Comparison of ENCODE assay signal across 8 cellular contexts in the genomic region with DNA sequence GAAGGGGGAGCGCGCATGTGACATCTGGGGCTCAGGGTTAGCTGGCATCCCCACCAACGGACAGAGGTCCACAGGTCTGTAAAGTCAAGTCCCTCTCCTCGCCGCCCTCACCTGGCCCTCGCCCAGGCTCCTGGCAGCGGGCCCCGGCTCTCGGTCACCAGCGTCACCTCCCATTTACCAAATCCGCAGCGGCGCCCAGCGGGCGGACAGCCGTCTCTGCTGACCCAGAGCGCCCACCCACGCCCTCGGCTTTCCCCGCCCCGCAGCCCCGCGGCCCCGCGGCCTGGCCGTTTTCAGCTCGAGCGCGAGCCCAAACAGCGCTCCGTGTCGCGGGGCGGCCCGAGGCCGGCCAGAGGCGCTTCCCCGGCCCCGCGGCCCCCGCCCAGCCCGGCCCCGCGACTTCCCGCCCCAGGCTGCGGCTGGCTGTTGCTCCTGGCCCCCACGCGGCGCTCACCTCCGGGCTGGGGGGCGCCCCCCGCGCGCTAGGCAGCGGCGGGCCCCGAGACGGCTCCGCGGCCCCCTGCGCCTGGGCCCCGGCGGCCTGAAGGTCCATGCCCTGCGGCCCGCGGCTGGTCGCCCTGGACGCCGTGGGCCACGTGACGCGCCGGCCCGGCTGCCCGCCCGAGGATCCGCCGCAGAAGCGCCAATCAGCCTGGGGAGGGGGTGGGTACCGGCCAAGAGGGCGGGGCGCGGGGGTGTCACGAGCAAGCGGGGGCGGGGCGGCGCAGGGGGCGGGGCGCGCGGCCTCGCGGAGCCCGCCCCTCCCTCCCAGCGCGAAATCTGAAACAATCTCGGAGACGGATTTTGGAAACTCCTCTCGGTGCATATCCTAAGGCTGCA. TPM values are rescaled to one million over a fixed set of nuclear protein-coding genes. Genes with fewer than 3 reads are reported as not detected.
DNase-seq lines count a peak whose midpoint lies in the region; ATAC-seq and TF ChIP-seq lines count a peak whose summit lies in the region.

A gene with protein sequence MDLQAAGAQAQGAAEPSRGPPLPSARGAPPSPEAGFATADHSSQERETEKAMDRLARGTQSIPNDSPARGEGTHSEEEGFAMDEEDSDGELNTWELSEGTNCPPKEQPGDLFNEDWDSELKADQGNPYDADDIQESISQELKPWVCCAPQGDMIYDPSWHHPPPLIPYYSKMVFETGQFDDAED (minus strand): TSS at position 598 of the 840 bp plus-strand sequence. CDS start 45 bp downstream, at position 553.

- peak in 1 of 2 donors; percentile 73 for TF ChIP-seq POLR2A in gastroesophageal sphincter (IDR thresholded peaks at IDR 0.05)

- DNase-seq in CD8-positive, alpha-beta memory T cell = peak; percentile 69 to 85 (median 80)
- DNase-seq in LoVo (ENCODE audit: low spot score) (peak; percentile 90), SK-N-SH (peak; percentile 99)
- peak; percentile 83 for DNase-seq in activated naive CD4-positive, alpha-beta T cell treated with anti-CD3 and anti-CD28 coated beads for 36 hours

- peak; percentile 25 for TF ChIP-seq CTCF in SK-N-SH (IDR thresholded peaks at IDR 0.05)
- peak in 1 of 4 experiments; percentile 49 for TF ChIP-seq CTCF in gastroesophageal sphincter (IDR thresholded peaks at IDR 0.05)
- peak; percentile 31 for TF ChIP-seq CTCF in neutrophil (IDR thresholded peaks at IDR 0.05)
- no peak for TF ChIP-seq CTCF in subcutaneous adipose tissue (IDR thresholded peaks at IDR 0.05; ENCODE audit: low read depth)

- POLR2A ChIA-PET in CD8-positive, alpha-beta memory T cell (lab: Charles Lee) = no interaction called here
- POLR2A ChIA-PET in SK-N-SH (lab: Yijun Ruan, JAX) = interaction anchor here (0.6 kb wide), 2 partner anchors 95 to 497 kb away, joined by 3 to 4 read pairs; no protein-coding TSS in a partner anchor

- H3K27ac Mint-ChIP-seq in CD8-positive, alpha-beta memory T cell = peak within 1 kb of the TSS; percentile 24 to 93 (median 87)
- H3K27ac Mint-ChIP-seq in activated naive CD4-positive, alpha-beta T cell treated with anti-CD3 and anti-CD28 coated beads for 36 hours = peak within 1 kb of the TSS; percentile 42

- no peak within 1 kb of the TSS for H3K27ac ChIP-seq in CD8-positive, alpha-beta memory T cell (ENCODE audit: low read depth, low read length)
- H3K27ac ChIP-seq in SK-N-SH (ENCODE audit: low read depth in 2 of 2, low read length in 1 of 2) = peak within 1 kb of the TSS; percentile 38 to 48; a peak in 2 of 4 replicates
- peak within 1 kb of the TSS; percentile 31 to 94 (median 88) for H3K27ac ChIP-seq in gastroesophageal sphincter
- peak within 1 kb of the TSS; percentile 54 for H3K27ac ChIP-seq in neutrophil

- H3K4me1 Mint-ChIP-seq in CD8-positive, alpha-beta memory T cell = peaks cover 15 to 18% (median 16%) of the 10 kb centered on the region in 3 donors
- H3K4me1 Mint-ChIP-seq in activated naive CD4-positive, alpha-beta T cell treated with anti-CD3 and anti-CD28 coated beads for 36 hours (ENCODE audit: low read depth) = peaks cover 17% of the 10 kb centered on the region

- peak within 1 kb of the TSS; percentile 68 for H3K4me3 ChIP-seq in CD8-positive, alpha-beta memory T cell (ENCODE audit: low read length)
- H3K4me3 ChIP-seq in SK-N-SH (ENCODE audit: low read depth in 2 of 2, low read length in 1 of 2) = peak within 1 kb of the TSS; percentile 59 to 76
- H3K4me3 ChIP-seq in gastroesophageal sphincter = peak within 1 kb of the TSS; percentile 56 to 90
- peak within 1 kb of the TSS; percentile 55 to 63 for H3K4me3 ChIP-seq in neutrophil (ENCODE audit: low read depth in 1 of 2, low read length in 1 of 2)

- peaks cover 10% of the 10 kb centered on the region for H3K4me1 ChIP-seq in CD8-positive, alpha-beta memory T cell (ENCODE audit: insufficient read depth, low read length)
- H3K4me1 ChIP-seq in SK-N-SH (ENCODE audit: control insufficient read depth in 1 of 2, insufficient read depth in 2 of 2, low read depth in 1 of 2, low read length in 1 of 2) = peaks cover 0 to 13% of the 10 kb centered on the region in 2 experiments; a peak in 2 of 4 replicates
- H3K4me1 ChIP-seq in gastroesophageal sphincter = peaks cover 0 to 46% (median 20%) of the 10 kb centered on the region in 3 donors
- H3K4me1 ChIP-seq in neutrophil (ENCODE audit: control insufficient read depth in 1 of 2, insufficient read depth in 1 of 2, low read depth in 1 of 2, low read length in 1 of 2) = peaks cover 19 to 20% of the 10 kb centered on the region in 2 experiments

- H3K4me2 ChIP-seq in SK-N-SH = peak within 1 kb of the TSS; percentile 86

- WGBS in SK-N-SH (ENCODE audit: low lambda C conversion rate) = 2% methylated on average over 28 of the region's 100 CpGs
- no CpG with 5 or more reads among the region's 100 CpGs for WGBS in gastroesophageal sphincter (ENCODE audit: low coverage in 1 of 2), 2 donors

- H3K36me3 Mint-ChIP-seq in CD8-positive, alpha-beta memory T cell = peaks cover 3 to 22% (median 7%) of the 10 kb centered on the region in 3 donors
- H3K36me3 Mint-ChIP-seq in activated naive CD4-positive, alpha-beta T cell treated with anti-CD3 and anti-CD28 coated beads for 36 hours (ENCODE audit: low read depth) = peaks cover 11% of the 10 kb centered on the region

- H3K9me3 ChIP-seq in CD8-positive, alpha-beta memory T cell (ENCODE audit: low read length) = no peaks in the 10 kb centered on the region
- H3K9me3 ChIP-seq in SK-N-SH = no peaks in the 10 kb centered on the region
- no peaks in the 10 kb centered on the region for H3K9me3 ChIP-seq in gastroesophageal sphincter
- no peaks in the 10 kb centered on the region for H3K9me3 ChIP-seq in neutrophil

- H3K4me3 Mint-ChIP-seq in CD8-positive, alpha-beta memory T cell = peak within 1 kb of the TSS; percentile 84 to 91 (median 90)
- peak within 1 kb of the TSS; percentile 86 for H3K4me3 Mint-ChIP-seq in activated naive CD4-positive, alpha-beta T cell treated with anti-CD3 and anti-CD28 coated beads for 36 hours

- peak within 1 kb of the TSS; percentile 65; the same call in 1 of the 2 replicates for H2AFZ ChIP-seq in SK-N-SH (ENCODE audit: low read depth)

- peaks cover 43% of the 10 kb centered on the region for H3K79me2 ChIP-seq in SK-N-SH (ENCODE audit: insufficient read depth)

- ATAC-seq in GM21447 (IDR thresholded peaks at IDR 0.05; ENCODE audit: unreplicated experiment) (peak; percentile 73), gastroesophageal sphincter (peak; percentile 96)

- H3K9me3 Mint-ChIP-seq in CD8-positive, alpha-beta memory T cell = no peaks in the 10 kb centered on the region
- H3K9me3 Mint-ChIP-seq in activated naive CD4-positive, alpha-beta T cell treated with anti-CD3 and anti-CD28 coated beads for 36 hours = no peaks in the 10 kb centered on the region

- TF ChIP-seq EP300 in SK-N-SH (IDR thresholded peaks at IDR 0.05; ENCODE audit: borderline replicate concordance in 1 of 2, low read depth in 1 of 2, low read length in 1 of 2) (no peak), gastroesophageal sphincter (IDR thresholded peaks at IDR 0.05) (no peak)

- H3K27me3 Mint-ChIP-seq in CD8-positive, alpha-beta memory T cell = no peaks in the 10 kb centered on the region
- H3K27me3 Mint-ChIP-seq in activated naive CD4-positive, alpha-beta T cell treated with anti-CD3 and anti-CD28 coated beads for 36 hours (ENCODE audit: low read depth) = no peaks in the 10 kb centered on the region

- no peaks in the 10 kb centered on the region for H3K9me2 ChIP-seq in SK-N-SH

- intact Hi-C loops in activated naive CD4-positive, alpha-beta T cell treated with anti-CD3 and anti-CD28 coated beads for 36 hours (cut with micrococcal nuclease) = loop anchor here (1.0 to 5.0 kb wide), 3 partner anchors 19 to 302 kb away; a partner anchor contains a TSS

- CTCF ChIA-PET in CD8-positive, alpha-beta memory T cell (lab: Charles Lee) = no interaction called here
- CTCF ChIA-PET in SK-N-SH (lab: Yijun Ruan, JAX) = interaction anchor here (0.7 to 1.9 kb wide), 4 partner anchors 12 to 465 kb away, joined by 3 to 13 read pairs (median 4); no protein-coding TSS in a partner anchor
- CTCF ChIA-PET in activated naive CD4-positive, alpha-beta T cell treated with anti-CD3 and anti-CD28 coated beads for 36 hours (lab: Charles Lee) = interaction anchor here (0.6 to 1.3 kb wide), 5 partner anchors 14 to 645 kb away, joined by 3 to 4 read pairs (median 3); a partner anchor contains a TSS

- H3F3A ChIP-seq in SK-N-SH (replicated peaks; ENCODE audit: insufficient read depth) = peaks cover 25% of the 10 kb centered on the region

- peaks cover under 1% of the 10 kb centered on the region for H3K36me3 ChIP-seq in CD8-positive, alpha-beta memory T cell (ENCODE audit: insufficient read depth, low read length)
- peaks cover 12 to 40% of the 10 kb centered on the region in 2 experiments for H3K36me3 ChIP-seq in SK-N-SH (replicated peaks in 1 of 2; ENCODE audit: control insufficient read depth in 1 of 2, insufficient read depth in 2 of 2, low read length in 1 of 2)
- peaks cover 0 to 57% of the 10 kb centered on the region in 2 donors for H3K36me3 ChIP-seq in gastroesophageal sphincter
- H3K36me3 ChIP-seq in neutrophil = peaks cover 23% of the 10 kb centered on the region

- TF ChIP-seq RAD21 in SK-N-SH (IDR thresholded peaks at IDR 0.05; ENCODE audit: low read length) = peak; percentile 23; the same call in 1 of the 2 replicates

- no peaks in the 10 kb centered on the region for H3K27me3 ChIP-seq in CD8-positive, alpha-beta memory T cell (ENCODE audit: insufficient read depth, low read length, poor library complexity, severe bottlenecking)
- no peaks in the 10 kb centered on the region for H3K27me3 ChIP-seq in SK-N-SH (ENCODE audit: insufficient read depth)
- H3K27me3 ChIP-seq in gastroesophageal sphincter = no peaks in the 10 kb centered on the region
- no peaks in the 10 kb centered on the region for H3K27me3 ChIP-seq in neutrophil

- H3K9ac ChIP-seq in SK-N-SH = peak within 1 kb of the TSS; percentile 60

- peaks cover 9% of the 10 kb centered on the region; the same call in 1 of the 2 replicates for H4K20me1 ChIP-seq in SK-N-SH (ENCODE audit: insufficient read depth)

TF ChIP-seq in SK-N-SH, 30 proteins besides CTCF, POLR2A, EP300 and RAD21 (continues in another document):
- no peak for TF ChIP-seq NRF1 (IDR thresholded peaks at IDR 0.05; ENCODE audit: low read depth, low read length)

RNA-seq across cellular contexts. Expression of the gene that starts here (rescaled TPM):
- total RNA-seq in CD8-positive, alpha-beta memory T cell = 10 to 100 TPM; 66.6 to 67.4 TPM
- 13.7 TPM for polyA plus RNA-seq in CD8-positive, alpha-beta memory T cell
- 76.4 and 88.8 TPM in 2 replicates for polyA plus RNA-seq in SK-N-SH (2012; rRNA removed)
- 97.2 and 102 TPM in 2 replicates for polyA plus RNA-seq in SK-N-SH (2012; cell fraction: cytosol; rRNA removed)
- polyA plus RNA-seq in SK-N-SH (2012; cell fraction: nucleus; rRNA removed) = 35.3 and 46.1 TPM in 2 replicates
- 10 to 100 TPM; 34.4 to 37.6 TPM for total RNA-seq in activated naive CD4-positive, alpha-beta T cell treated with anti-CD3 and anti-CD28 coated beads for 36 hours
- total RNA-seq in gastroesophageal sphincter = 100 to 1,000 TPM in 3 of 4 donors, 10 to 100 TPM in 1; 91.1 to 148 (median 140) TPM
- total RNA-seq in subcutaneous adipose tissue = 10 to 100 TPM; 59.0 to 82.7 (median 62.6) TPM
